8 cellular contexts compared by ENCODE assay signal in the genomic region with DNA sequence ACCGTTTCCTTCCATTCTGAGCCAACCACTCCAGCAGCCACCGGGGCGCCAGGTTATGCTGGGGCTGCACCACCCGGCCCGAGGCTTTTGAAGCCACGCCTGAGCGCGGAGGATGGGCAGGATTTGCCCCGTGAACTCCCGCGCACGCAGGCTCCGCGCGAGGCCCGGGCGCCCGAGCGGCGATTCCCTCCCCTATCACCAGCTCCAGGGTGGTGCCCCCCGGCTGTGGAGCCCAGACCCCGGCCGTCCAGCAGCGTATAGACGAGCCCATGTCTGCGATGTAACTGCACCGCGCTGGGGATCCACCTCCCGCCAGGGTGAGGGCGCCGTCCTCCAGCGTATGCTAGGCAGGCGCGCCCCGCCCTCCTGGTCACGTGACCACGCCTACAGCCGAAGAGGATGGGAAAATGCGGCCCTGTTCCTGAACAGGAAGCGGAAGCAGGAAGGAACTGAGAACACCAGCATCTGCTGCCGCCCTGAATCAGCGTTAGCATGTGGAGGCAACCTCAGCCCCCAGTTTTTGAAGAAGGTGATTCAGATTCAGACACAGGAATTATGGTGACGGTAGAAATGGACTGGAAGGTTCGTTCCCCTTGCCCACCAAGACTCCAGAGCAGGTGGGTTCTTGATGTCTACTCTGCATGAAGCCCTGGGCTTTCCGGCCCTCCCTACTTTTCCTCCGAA. TPM values are rescaled to one million over a fixed set of nuclear protein-coding genes. Genes with fewer than 3 reads are reported as not detected.
DNase-seq lines count a peak whose midpoint lies in the region; ATAC-seq and TF ChIP-seq lines count a peak whose summit lies in the region.

No MANE protein-coding gene starts in this region.

- BruUV-seq in OCI-LY7 (replicated peaks; lab: Mats Ljungman, UMichigan): no TSS peak

- H3K9ac ChIP-seq in HUES64 (ENCODE audit: low read depth, low read length): no peak overlapping the region

- H3K9me3 ChIP-seq in HUES64 (ENCODE audit: insufficient read depth, low read depth, low read length) (no peaks in the 10 kb centered on the region), OCI-LY7 (ENCODE audit: low read length) (no peaks in the 10 kb centered on the region), muscle layer of duodenum (ENCODE audit: control insufficient read depth in 1 of 2, low read length in 2 of 2) (no peaks in the 10 kb centered on the region)

- CTCF ChIA-PET in OCI-LY7 (lab: Charles Lee; ENCODE audit: unreplicated experiment): no interaction called here

- H3K27ac Mint-ChIP-seq in activated T-cell treated with anti-CD3 and anti-CD28 coated beads, Interleukin-2, amount 50 U/mL, for 24 hours: peak overlapping the region; percentile 97

- TF ChIP-seq CTCF in OCI-LY7 (conservative IDR thresholded peaks at IDR 0.05; ENCODE audit: low read length): peak; percentile 77

- H3K4me2 ChIP-seq in OCI-LY7 (ENCODE audit: low read length): peak overlapping the region; percentile 77

- H2AFZ ChIP-seq in OCI-LY7 (ENCODE audit: low read length): peak overlapping the region; percentile 90

- no peaks in the 10 kb centered on the region for H3K27me3 Mint-ChIP-seq in activated T-cell treated with anti-CD3 and anti-CD28 coated beads, Interleukin-2, amount 50 U/mL, for 24 hours

- H3K9me3 Mint-ChIP-seq in activated T-cell treated with anti-CD3 and anti-CD28 coated beads, Interleukin-2, amount 50 U/mL, for 24 hours: peaks cover 2% of the 10 kb centered on the region

- 92% methylated on average over 46 of the region's 46 CpGs for WGBS in HUES64

- no peaks in the 10 kb centered on the region for H4K20me1 ChIP-seq in OCI-LY7 (ENCODE audit: insufficient read depth, low read length)

- peaks cover 57% of the 10 kb centered on the region for H3K4me1 Mint-ChIP-seq in activated T-cell treated with anti-CD3 and anti-CD28 coated beads, Interleukin-2, amount 50 U/mL, for 24 hours (ENCODE audit: low read depth)

- peaks cover 19% of the 10 kb centered on the region; the same call in 1 of the 2 replicates for H3K79me2 ChIP-seq in OCI-LY7 (ENCODE audit: insufficient read depth, low read depth, low read length)

- peaks cover 54% of the 10 kb centered on the region for H3K36me3 Mint-ChIP-seq in activated T-cell treated with anti-CD3 and anti-CD28 coated beads, Interleukin-2, amount 50 U/mL, for 24 hours (ENCODE audit: low read depth)

- H3K36me3 ChIP-seq in HUES64 (ENCODE audit: insufficient read depth, low read length): peaks cover 33% of the 10 kb centered on the region
- peaks cover 33% of the 10 kb centered on the region for H3K36me3 ChIP-seq in OCI-LY7 (ENCODE audit: insufficient read depth, low read length)
- peaks cover 23 to 28% of the 10 kb centered on the region in 2 donors for H3K36me3 ChIP-seq in muscle layer of duodenum (ENCODE audit: control insufficient read depth in 1 of 2, insufficient read depth in 2 of 2, low read length in 2 of 2)

- ATAC-seq in GM21515 (IDR thresholded peaks at IDR 0.05; ENCODE audit: unreplicated experiment) (peak; percentile 88), esophagus mucosa (peak; percentile 96)

- H3K4me3 ChIP-seq in HUES64 (ENCODE audit: low read length) (peak overlapping the region; percentile 54), OCI-LY7 (ENCODE audit: low read depth, low read length, poor library complexity, severe bottlenecking) (peak overlapping the region; percentile 68), muscle layer of duodenum (ENCODE audit: low read depth in 1 of 2, low read length in 2 of 2) (peak overlapping the region; percentile 86 to 96)

- no peak overlapping the region for H3K27ac ChIP-seq in HUES64 (ENCODE audit: low read depth, low read length)
- peak overlapping the region; percentile 63 for H3K27ac ChIP-seq in OCI-LY7 (ENCODE audit: low read depth, low read length, poor library complexity, severe bottlenecking)
- H3K27ac ChIP-seq in muscle layer of duodenum (ENCODE audit: low read length): peak overlapping the region; percentile 45

- H3K4me1 ChIP-seq in HUES64 (ENCODE audit: insufficient read depth, low read length) (no peaks in the 10 kb centered on the region), OCI-LY7 (ENCODE audit: insufficient read depth, low read length, poor library complexity, severe bottlenecking) (peaks cover 16% of the 10 kb centered on the region), muscle layer of duodenum (ENCODE audit: control insufficient read depth in 1 of 2, insufficient read depth in 2 of 2, low read length in 2 of 2) (peaks cover 3 to 7% of the 10 kb centered on the region in 2 donors)

- DNase-seq in DMS114 treated with DMSO at 0.1 percent for 48 hours (lab: John Stamatoyannopoulos, UW; ENCODE audit: unreplicated experiment) (peak; percentile 84), OCI-LY7 (ENCODE audit: low spot score) (peak; percentile 97)
- DNase-seq in activated T-cell treated with anti-CD3 and anti-CD28 coated beads, Interleukin-2, amount 50 U/mL, for 24 hours: peak; percentile 97
- peak; percentile 95 to 96 for DNase-seq in stimulated activated CD8-positive, alpha-beta memory T cell treated with anti-CD3 and anti-CD28 coated beads, Interleukin-7, amount 100 ng/mL, for 4 hours (ENCODE audit: low read depth in 2 of 2)

- intact Hi-C loops in OCI-LY7 (cut with micrococcal nuclease; ENCODE audit: unreplicated experiment): loop anchor here (1.0 kb wide), 2 partner anchors 46 to 145 kb away; a partner anchor contains a TSS

- H3K4me3 Mint-ChIP-seq in activated T-cell treated with anti-CD3 and anti-CD28 coated beads, Interleukin-2, amount 50 U/mL, for 24 hours: peak overlapping the region; percentile 85

- POLR2A ChIA-PET in OCI-LY7 (lab: Charles Lee): interaction anchor here (1.1 kb wide), 1 partner anchor 46 kb away, joined by 4 read pairs; a partner anchor contains a TSS

- no peaks in the 10 kb centered on the region for H3K9me2 ChIP-seq in OCI-LY7 (ENCODE audit: insufficient read depth, low read length)

- H3K27me3 ChIP-seq in HUES64 (ENCODE audit: insufficient read depth, low read length) (peaks cover 10% of the 10 kb centered on the region), muscle layer of duodenum (ENCODE audit: low read depth, low read length) (no peaks in the 10 kb centered on the region)

RNA-seq across cellular contexts. Expression of a gene that starts 46.0 kb away (rescaled TPM):
- 38.5 TPM for polyA plus RNA-seq in HUES64 (2013, experiment 1 of 2)
- polyA plus RNA-seq in HUES64 (2013, experiment 2 of 2): 37.0 TPM
- 33.0 and 39.7 TPM in 2 replicates for total RNA-seq in OCI-LY7 (2014; rRNA removed; shearing (Covaris generic))
- 43.3 and 46.7 TPM in 2 replicates for total RNA-seq in OCI-LY7 (2022)
- 36.7 TPM for total RNA-seq in esophagus mucosa
